ENCODE assay signal across 8 cellular contexts in the genomic region with DNA sequence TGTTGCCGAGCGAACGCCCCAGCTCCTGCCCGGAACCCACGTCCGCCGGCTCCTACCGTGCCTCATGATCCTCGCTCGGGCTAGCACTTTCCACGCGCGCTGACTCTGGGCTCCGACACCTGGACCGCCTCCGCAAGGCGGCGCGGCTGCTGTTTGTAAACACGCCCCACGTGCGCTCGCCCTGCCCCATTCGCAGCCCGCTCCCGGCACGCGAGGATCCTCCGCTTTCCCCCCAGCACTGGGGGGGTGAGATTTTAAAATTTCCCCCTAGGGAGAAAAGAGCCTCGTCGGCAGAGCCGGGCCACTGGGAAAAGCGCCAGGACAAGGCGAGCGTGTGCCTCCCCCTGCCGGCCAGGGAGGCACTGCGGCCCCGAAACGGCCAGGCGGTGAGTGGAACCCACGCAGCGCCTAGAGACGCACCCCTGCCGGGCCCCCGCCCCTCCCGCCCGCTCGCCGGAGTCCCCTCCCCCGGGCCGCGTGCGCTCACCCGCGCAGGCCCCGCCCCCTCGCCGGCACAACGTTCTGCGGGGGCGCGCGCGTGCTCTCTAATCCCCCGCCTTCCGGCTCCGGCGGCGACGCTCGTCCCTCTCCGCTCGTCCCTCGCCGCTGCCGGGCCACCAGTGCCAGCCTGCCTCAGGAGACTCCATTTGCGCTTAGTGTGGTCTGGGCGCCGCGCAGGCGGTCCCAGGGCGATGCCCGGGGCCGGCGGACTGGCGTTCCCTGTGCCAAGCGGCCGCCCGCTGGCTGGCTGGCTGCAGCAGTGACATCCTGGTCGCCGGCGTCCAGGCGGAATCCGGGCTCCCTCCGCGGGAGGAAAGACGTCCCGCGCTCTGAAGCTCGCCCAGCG.
DNase-seq lines count a peak whose midpoint lies in the region; ATAC-seq lines count a peak whose summit lies in the region.

A gene (plus strand): TSS at position 548 of the 847 bp plus-strand sequence. CDS start 1,442 bp downstream, outside the sequence.

- peak; percentile 85 for ATAC-seq in GM21447 (IDR thresholded peaks at IDR 0.05; ENCODE audit: unreplicated experiment)

- H3K27me3 ChIP-seq in HUES6 (ENCODE audit: control insufficient read depth, insufficient read depth, low read length) (peaks cover 38% of the 10 kb centered on the region), NT2/D1 (ENCODE audit: insufficient read depth, insufficient read length) (peaks cover 27% of the 10 kb centered on the region), mucosa of rectum (ENCODE audit: control insufficient read depth in 2 of 2, insufficient read depth in 2 of 2, low read length in 2 of 2) (peaks cover 0 to 3% of the 10 kb centered on the region in 2 donors)

- H3K9me3 ChIP-seq in HUES6 (ENCODE audit: control insufficient read depth, insufficient read depth, low read depth, low read length), result peaks cover 4% of the 10 kb centered on the region
- peaks cover 4% of the 10 kb centered on the region; the same call in 1 of the 2 replicates for H3K9me3 ChIP-seq in NT2/D1 (ENCODE audit: insufficient read depth, low read length)
- no peaks in the 10 kb centered on the region for H3K9me3 ChIP-seq in mucosa of rectum (ENCODE audit: control insufficient read depth in 2 of 2, low read length in 2 of 2)

- H3K27ac ChIP-seq in HUES6 (ENCODE audit: low read depth, low read length) (peak within 1 kb of the TSS; percentile 58; the same call in 1 of the 2 replicates), epithelial cell of prostate (peak within 1 kb of the TSS; percentile 89), mucosa of rectum (ENCODE audit: low read depth in 2 of 2, low read length in 2 of 2) (peak within 1 kb of the TSS; percentile 85 to 88)

- peak within 1 kb of the TSS; percentile 87 for H3K9ac ChIP-seq in HUES6 (ENCODE audit: low read length)
- peak within 1 kb of the TSS; percentile 90 for H3K9ac ChIP-seq in NT2/D1 (ENCODE audit: insufficient read length, low read depth)
- peak within 1 kb of the TSS; percentile 85 to 86 for H3K9ac ChIP-seq in mucosa of rectum (ENCODE audit: low read depth in 1 of 2, low read length in 2 of 2)

- H3K36me3 ChIP-seq in HUES6 (ENCODE audit: control insufficient read depth, insufficient read depth, low read length) (no peaks in the 10 kb centered on the region), NT2/D1 (ENCODE audit: insufficient read depth, insufficient read length, low read length) (peaks cover 14% of the 10 kb centered on the region), mucosa of rectum (ENCODE audit: control insufficient read depth in 2 of 2, insufficient read depth in 2 of 2, low read length in 2 of 2) (no peaks in the 10 kb centered on the region)

- H3K4me1 ChIP-seq in HUES6 (ENCODE audit: control insufficient read depth, insufficient read depth, low read length) (peaks cover 14% of the 10 kb centered on the region), NT2/D1 (ENCODE audit: insufficient read depth, insufficient read length) (no peaks in the 10 kb centered on the region), mucosa of rectum (ENCODE audit: control insufficient read depth in 2 of 2, insufficient read depth in 2 of 2, low read length in 2 of 2) (peaks cover 15% of the 10 kb centered on the region in 2 donors)

- peak; percentile 56 for DNase-seq in DMS 273 treated with DMSO at 0.1 percent for 48 hours (lab: John Stamatoyannopoulos, UW)
- DNase-seq in NT2/D1 (ENCODE audit: low read depth, low spot score), result peak; percentile 66
- DNase-seq in activated T-cell treated with anti-CD3 and anti-CD28 coated beads for 24 hours (ENCODE audit: low read depth), result peak; percentile 82
- peak; percentile 48 for DNase-seq in epithelial cell of prostate (ENCODE audit: low read depth, low spot score)
- peak; percentile 87 for DNase-seq in stimulated activated CD8-positive, alpha-beta memory T cell treated with anti-CD3 and anti-CD28 coated beads, Interleukin-4, amount 100 ng/mL, for 48 hours

- H3K4me3 ChIP-seq in HUES6 (ENCODE audit: low read depth, low read length), result peak within 1 kb of the TSS; percentile 86
- H3K4me3 ChIP-seq in NT2/D1 (ENCODE audit: insufficient read length, low read depth), result peak within 1 kb of the TSS; percentile 71
- peak within 1 kb of the TSS; percentile 84 to 94 for H3K4me3 ChIP-seq in mucosa of rectum (ENCODE audit: low read length in 2 of 2)

Comparison
In these comparisons a context has a peak if more than half of its experiments do, and no peak if none do; other contexts are left out.
1. Peak in every context shown above with its lines: DNase-seq, ATAC-seq, H3K4me3 ChIP-seq and H3K27ac ChIP-seq.